In the genomic region with DNA sequence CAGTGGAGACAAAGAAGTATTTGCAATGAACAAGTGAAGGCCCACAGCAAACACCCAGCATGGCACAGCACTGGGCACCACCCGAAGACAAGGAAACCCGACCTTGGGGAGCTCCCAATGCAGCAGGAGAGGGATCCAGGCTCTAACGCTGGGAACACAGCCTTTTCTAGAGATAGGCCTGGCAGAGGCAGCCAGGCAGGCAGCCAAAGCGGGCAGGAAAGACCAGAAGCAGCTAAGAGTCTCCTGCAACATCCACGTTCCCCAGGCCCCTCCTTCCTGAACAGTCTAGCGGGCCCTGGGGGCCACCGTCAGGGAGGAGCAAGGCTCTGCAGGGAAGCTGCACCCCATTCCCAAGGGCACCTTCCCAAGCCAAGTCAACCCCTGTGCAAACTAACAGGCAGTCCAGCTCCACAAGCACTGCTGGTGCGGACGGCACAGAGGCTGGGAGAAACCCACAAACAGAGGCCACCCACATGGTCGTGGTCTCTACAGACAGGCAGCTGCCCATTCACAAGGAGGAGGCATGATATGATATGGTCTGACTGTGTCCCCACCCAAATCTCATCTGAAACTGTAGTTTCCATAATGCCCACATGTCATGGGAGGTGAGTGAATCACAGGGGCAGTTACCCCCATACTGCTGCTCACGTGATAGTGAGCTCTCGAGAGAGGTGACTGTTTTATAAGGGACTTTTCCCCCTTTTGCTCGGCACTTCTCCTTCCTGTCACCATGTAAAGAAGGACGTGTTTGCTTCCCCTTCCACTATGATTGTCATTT, we compare ENCODE assay signal across 9 cellular contexts.
DNase-seq lines count a peak whose midpoint lies in the region; TF ChIP-seq lines count a peak whose summit lies in the region.
"Had no signal": no experiment of that assay in that cellular context is flagged by ENCODE, and none has a peak within 500 bp of the region (broad histone marks: within the 10 kb centered on the region; RNA-seq: fewer than 3 reads in every experiment).

No MANE protein-coding gene starts in this region.

- no peaks in the 10 kb centered on the region for H3K27me3 ChIP-seq in WERI-Rb-1 (ENCODE audit: insufficient read depth, low read depth, severe bottlenecking)
- no peaks in the 10 kb centered on the region for H3K27me3 ChIP-seq in suprapubic skin

- peaks cover 41% of the 10 kb centered on the region for H3K4me1 ChIP-seq in suprapubic skin

- H3K36me3 Mint-ChIP-seq in dendritic cell treated with granulocyte-macrophage colony-stimulating factor and Interleukin-4, amounts not matched to agents 40 ng/mL and 50 ng/mL, for 4 days (ENCODE audit: low read depth): peaks cover 75% of the 10 kb centered on the region

- peak overlapping the region; percentile 10 for H3K27ac Mint-ChIP-seq in dendritic cell treated with granulocyte-macrophage colony-stimulating factor and Interleukin-4, amounts not matched to agents 40 ng/mL and 50 ng/mL, for 4 days

- TF ChIP-seq POLR2A in suprapubic skin (IDR thresholded peaks at IDR 0.05): no peak

- 49% methylated on average over 11 of the region's 14 CpGs for WGBS in suprapubic skin

- intact Hi-C loops in dendritic cell treated with granulocyte-macrophage colony-stimulating factor and Interleukin-4, amounts not matched to agents 40 ng/mL and 50 ng/mL, for 4 days (cut with micrococcal nuclease): no loop called here

- peaks cover 55% of the 10 kb centered on the region for H3K4me1 Mint-ChIP-seq in dendritic cell treated with granulocyte-macrophage colony-stimulating factor and Interleukin-4, amounts not matched to agents 40 ng/mL and 50 ng/mL, for 4 days (ENCODE audit: low read depth)

- no peak overlapping the region for H3K27ac ChIP-seq in WERI-Rb-1
- no peak overlapping the region for H3K27ac ChIP-seq in suprapubic skin

- H3K4me3 Mint-ChIP-seq in dendritic cell treated with granulocyte-macrophage colony-stimulating factor and Interleukin-4, amounts not matched to agents 40 ng/mL and 50 ng/mL, for 4 days: no peak overlapping the region

- no peaks in the 10 kb centered on the region for H3K27me3 Mint-ChIP-seq in dendritic cell treated with granulocyte-macrophage colony-stimulating factor and Interleukin-4, amounts not matched to agents 40 ng/mL and 50 ng/mL, for 4 days

- H3K4me3 ChIP-seq in WERI-Rb-1 (ENCODE audit: low read depth, low read length): no peak overlapping the region
- no peak overlapping the region for H3K4me3 ChIP-seq in suprapubic skin

- peak; percentile 42 for DNase-seq in A172 (ENCODE audit: low spot score)
- DNase-seq in NCI-H2029 treated with DMSO at 0.1 percent for 48 hours (lab: John Stamatoyannopoulos, UW): peak; percentile 83
- DNase-seq in lung microvascular endothelial cell (ENCODE audit: low read depth in 2 of 2): peak; percentile 44 to 69
- no peak for DNase-seq in WERI-Rb-1
- DNase-seq in GM10266 (ENCODE audit: extremely low spot score): no peak
- no peak for DNase-seq in suprapubic skin (ENCODE audit: low spot score in 2 of 2)
- DNase-seq in NCI-H510A (lab: John Stamatoyannopoulos, UW): no peak
- DNase-seq: NCI-H1417 treated with DMSO at 0.1 percent for 48 hours had no signal

- no peaks in the 10 kb centered on the region for H3K9me3 ChIP-seq in WERI-Rb-1 (ENCODE audit: severe bottlenecking)
- no peaks in the 10 kb centered on the region for H3K9me3 ChIP-seq in suprapubic skin

- no peak for TF ChIP-seq CTCF in WERI-Rb-1 (IDR thresholded peaks at IDR 0.05; ENCODE audit: low read depth, low read length)
- TF ChIP-seq CTCF in GM10266 (IDR thresholded peaks at IDR 0.05; ENCODE audit: control insufficient read depth, insufficient read depth, low read depth, missing control alignments): no peak
- no peak for TF ChIP-seq CTCF in suprapubic skin (IDR thresholded peaks at IDR 0.05)

- H3K36me3 ChIP-seq in WERI-Rb-1 (peaks cover 6% of the 10 kb centered on the region), suprapubic skin (no peaks in the 10 kb centered on the region)

- peaks cover 21% of the 10 kb centered on the region for H3K9me3 Mint-ChIP-seq in dendritic cell treated with granulocyte-macrophage colony-stimulating factor and Interleukin-4, amounts not matched to agents 40 ng/mL and 50 ng/mL, for 4 days

- no peak for TF ChIP-seq EP300 in suprapubic skin (IDR thresholded peaks at IDR 0.05)

Comparison
In these comparisons a context has a peak if more than half of its experiments do, and no peak if none do; other contexts are left out.
1. DNase-seq: peak in A172 (single experiment), NCI-H2029 treated with DMSO at 0.1 percent for 48 hours (single experiment) and lung microvascular endothelial cell (2 of 2); none in WERI-Rb-1 (single experiment), GM10266 (single experiment), suprapubic skin (0 of 2) and NCI-H510A (single experiment).